In genomic region chr19:9914315-9915207, GRCh38 we compare ENCODE assay signal across 8 cellular contexts. TPM values are rescaled to one million over a fixed set of nuclear protein-coding genes. Genes with fewer than 3 reads are reported as not detected.
DNase-seq lines count a peak whose midpoint lies in the region; ATAC-seq, FAIRE-seq and TF ChIP-seq lines count a peak whose summit lies in the region.

No MANE protein-coding gene starts in this region.

- peaks cover 43% of the 10 kb centered on the region for H3K27me3 Mint-ChIP-seq in activated T-cell treated with anti-CD3 and anti-CD28 coated beads, Interleukin-2, amount 50 U/mL, for 72 hours (ENCODE audit: low read depth)

- H3K36me3 ChIP-seq in fibroblast of lung (ENCODE audit: control insufficient read depth, insufficient read depth, low read length) (no peaks in the 10 kb centered on the region), neural cell (ENCODE audit: insufficient read depth, low read length) (no peaks in the 10 kb centered on the region)

- H3F3A ChIP-seq in neural cell (ENCODE audit: insufficient read depth, low read length, poor library complexity, severe bottlenecking), result no peaks in the 10 kb centered on the region

- TF ChIP-seq CTCF in fibroblast of lung (conservative IDR thresholded peaks at IDR 0.05 in 1 of 2, IDR thresholded peaks at IDR 0.05 in 1 of 2; ENCODE audit: low read depth in 1 of 2, low read length in 2 of 2) (peak; percentile 23 to 41), neural cell (IDR thresholded peaks at IDR 0.05; ENCODE audit: poor library complexity, severe bottlenecking) (peak; percentile 61)

- H3K9me3 Mint-ChIP-seq in activated T-cell treated with anti-CD3 and anti-CD28 coated beads, Interleukin-2, amount 50 U/mL, for 72 hours, result no peaks in the 10 kb centered on the region

- peak; percentile 95 to 97 for ATAC-seq in activated T-cell treated with anti-CD3 and anti-CD28 coated beads, Interleukin-2, amount 50 U/mL, for 72 hours (replicated peaks in 1 of 2)
- peak; percentile 90 for ATAC-seq in stimulated activated naive CD8-positive, alpha-beta T cell treated with anti-CD3 and anti-CD28 coated beads, Interleukin-15, Interleukin-2, amounts not matched to agents 100 U/mL and 50 U/mL, for 24 hours
- no peak for ATAC-seq in HG03342 (IDR thresholded peaks at IDR 0.05; ENCODE audit: unreplicated experiment)

- H3K27ac ChIP-seq in fibroblast of lung (ENCODE audit: insufficient read depth, low read length) (no peak overlapping the region), neural cell (ENCODE audit: low read length) (no peak overlapping the region)

- TF ChIP-seq RAD21 in neural cell (conservative IDR thresholded peaks at IDR 0.05), result peak; percentile 43

- no peak overlapping the region for H3K27ac Mint-ChIP-seq in activated T-cell treated with anti-CD3 and anti-CD28 coated beads, Interleukin-2, amount 50 U/mL, for 72 hours

- TF ChIP-seq EP300 in neural cell (conservative IDR thresholded peaks at IDR 0.05; ENCODE audit: poor library complexity, severe bottlenecking), result no peak

- H4K20me1 ChIP-seq in fibroblast of lung (ENCODE audit: control insufficient read depth, extremely low read depth, insufficient read depth, low read length) (no peaks in the 10 kb centered on the region), neural cell (ENCODE audit: insufficient read depth) (peaks cover 41% of the 10 kb centered on the region)

- H3K9me3 ChIP-seq in fibroblast of lung (ENCODE audit: control insufficient read depth, insufficient read depth, low read depth, low read length), result no peaks in the 10 kb centered on the region
- no peaks in the 10 kb centered on the region for H3K9me3 ChIP-seq in neural cell (ENCODE audit: low read length)

- DNase-seq in DMS53 (lab: John Stamatoyannopoulos, UW) (peak; percentile 85), HS-5 (ENCODE audit: low read depth) (peak; percentile 42), RCC 7860 (ENCODE audit: low spot score) (peak; percentile 62), fibroblast of lung (ENCODE audit: low read depth in 2 of 2) (peak; percentile 65 to 77)
- DNase-seq in activated T-cell treated with anti-CD3 and anti-CD28 coated beads, Interleukin-2, amount 50 U/mL, for 72 hours, result peak; percentile 88
- DNase-seq in stimulated activated naive CD8-positive, alpha-beta T cell treated with anti-CD3 and anti-CD28 coated beads, Interleukin-15, Interleukin-2, amounts not matched to agents 100 U/mL and 50 U/mL, for 24 hours, result peak; percentile 86

- no peak overlapping the region for H2AFZ ChIP-seq in fibroblast of lung (ENCODE audit: low read length)
- no peak overlapping the region for H2AFZ ChIP-seq in neural cell (ENCODE audit: low read depth, low read length)

- no peak overlapping the region for H3K9ac ChIP-seq in fibroblast of lung (ENCODE audit: insufficient read depth, low read length)
- H3K9ac ChIP-seq in neural cell (ENCODE audit: low read length), result peak overlapping the region; percentile 36

- H3K4me3 Mint-ChIP-seq in activated T-cell treated with anti-CD3 and anti-CD28 coated beads, Interleukin-2, amount 50 U/mL, for 72 hours, result peak overlapping the region; percentile 64 to 75

- H3K4me2 ChIP-seq in fibroblast of lung (ENCODE audit: extremely low read depth, insufficient read depth, low read length) (peak overlapping the region; percentile 76), neural cell (ENCODE audit: low read length) (peak overlapping the region; percentile 25)

- H3K27me3 ChIP-seq in fibroblast of lung (ENCODE audit: control insufficient read depth, insufficient read depth, low read length) (peaks cover 17% of the 10 kb centered on the region), neural cell (ENCODE audit: insufficient read depth, low read depth, low read length) (peaks cover 22% of the 10 kb centered on the region)

- FAIRE-seq in RCC 7860 (lab: Jason Lieb, UNC), result no peak

- peaks cover 7% of the 10 kb centered on the region for H3K4me1 Mint-ChIP-seq in activated T-cell treated with anti-CD3 and anti-CD28 coated beads, Interleukin-2, amount 50 U/mL, for 72 hours (ENCODE audit: low read depth)

- H3K4me3 ChIP-seq in fibroblast of lung (replicated peaks in 1 of 4; ENCODE audit: control extremely low read depth in 1 of 4, insufficient read depth in 1 of 4, low read depth in 3 of 4, low read length in 4 of 4) (peak overlapping the region; percentile 25 to 53 (median 30)), neural cell (ENCODE audit: low read length) (peak overlapping the region; percentile 64)

- H3K79me2 ChIP-seq in fibroblast of lung (ENCODE audit: control insufficient read depth, insufficient read depth, low read length) (no peaks in the 10 kb centered on the region), neural cell (replicated peaks; ENCODE audit: insufficient read depth, low read length) (peaks cover 3% of the 10 kb centered on the region)

- H3K9me2 ChIP-seq in neural cell (ENCODE audit: insufficient read depth, low read length), result no peaks in the 10 kb centered on the region

- H3K36me3 Mint-ChIP-seq in activated T-cell treated with anti-CD3 and anti-CD28 coated beads, Interleukin-2, amount 50 U/mL, for 72 hours (ENCODE audit: insufficient read depth in 2 of 2), result peaks cover 0 to 2% of the 10 kb centered on the region in 2 donors

- H3K4me1 ChIP-seq in fibroblast of lung (ENCODE audit: control insufficient read depth, extremely low read depth, insufficient read depth, low read length), result peaks cover 4% of the 10 kb centered on the region

TF ChIP-seq in neural cell, 6 proteins besides CTCF, POLR2A, EP300 and RAD21:
- TF ChIP-seq SMC3 (conservative IDR thresholded peaks at IDR 0.05; ENCODE audit: poor library complexity) (peak; percentile 61), EZH2 (IDR thresholded peaks at IDR 0.05; ENCODE audit: borderline replicate concordance, insufficient read depth, low read length, poor library complexity, severe bottlenecking) (no peak), MXI1 (conservative IDR thresholded peaks at IDR 0.05; ENCODE audit: poor library complexity, severe bottlenecking) (no peak)

RNA-seq across cellular contexts. Expression of gene OLFM2, which starts 21.8 kb away (rescaled TPM):
- 1 to 10 TPM; 1.1 to 1.2 TPM for total RNA-seq in activated T-cell treated with anti-CD3 and anti-CD28 coated beads, Interleukin-2, amount 50 U/mL, for 72 hours
- total RNA-seq in fibroblast of lung, result 0.66 and 1.0 TPM in 2 replicates
- polyA plus RNA-seq in fibroblast of lung (0.15 and 11.6 TPM in 2 replicates), neural cell (68.6 and 75.7 TPM in 2 replicates)
- 0.15 and 11.6 TPM in 2 replicates for polyA plus RNA-seq in fibroblast of lung (2012)
- polyA minus RNA-seq in fibroblast of lung (ENCODE audit: low replicate concordance) (19.4 TPM in 1 of 2 replicates, not detected in the other), neural cell (116 and 124 TPM in 2 replicates)
